In genomic region chr18:49443837-49444236, GRCh38 we compare ENCODE assay signal across 25 cellular contexts.
"Had no signal": no experiment of that assay in that cellular context is flagged by ENCODE, and none has a peak within 500 bp of the region (broad histone marks: within the 10 kb centered on the region; RNA-seq: fewer than 3 reads in every experiment).

No MANE protein-coding gene starts in this region.

- H3K36me3 ChIP-seq: suprapubic skin, thoracic aorta, thyroid gland, transverse colon, upper lobe of left lung, upper lobe of right lung, uterus, vagina had no signal

- H3K27me3 ChIP-seq: stomach, suprapubic skin, testis, thyroid gland, tibial artery, tibial nerve, transverse colon, upper lobe of left lung, upper lobe of right lung, uterus, vagina had no signal

- H3K27ac ChIP-seq: stomach, suprapubic skin, testis, thoracic aorta, thyroid gland, tibial artery, tibial nerve, transverse colon, upper lobe of left lung, upper lobe of right lung, uterus, vagina had no signal

- H3K4me3 ChIP-seq: stomach, suprapubic skin, testis, thoracic aorta, thyroid gland, tibial artery, tibial nerve, transverse colon, upper lobe of left lung, upper lobe of right lung, uterus, vagina had no signal

- H3K4me1 ChIP-seq: suprapubic skin, testis, thyroid gland, upper lobe of left lung, upper lobe of right lung, vagina had no signal

- H3K9me3 ChIP-seq: suprapubic skin, testis, thyroid gland had no signal

- FAIRE-seq: urothelium cell line had no signal

- DNase-seq: stimulated activated CD4-positive, alpha-beta T cell treated with anti-CD3 and anti-CD28 coated beads, Interleukin-2, amount 100 ng/mL, for 48 hours; stimulated activated CD4-positive, alpha-beta T cell treated with anti-CD3 and anti-CD28 coated beads, Interleukin-4, amount 100 ng/mL, for 1 hour; stimulated activated CD4-positive, alpha-beta T cell treated with anti-CD3 and anti-CD28 coated beads, Interleukin-4, amount 100 ng/mL, for 24 hours; stimulated activated CD4-positive, alpha-beta T cell treated with anti-CD3 and anti-CD28 coated beads, Interleukin-4, amount 100 ng/mL, for 4 hours; stimulated activated CD8-positive, alpha-beta memory T cell treated with anti-CD3 and anti-CD28 coated beads, Interleukin-4, amount 100 ng/mL, for 48 hours; stimulated activated naive B cell treated with anti-CD40 and anti-IgM and Interleukin-4, amounts not matched to agents 10 μg/mL and 1 μg/mL and 100 μg/mL, for 72 hours; stimulated activated naive CD4-positive, alpha-beta T cell; stimulated activated naive CD4-positive, alpha-beta T cell treated with Interleukin-2 at 50 U/mL for 16 hours; stimulated activated naive CD8-positive, alpha-beta T cell treated with anti-CD3 and anti-CD28 coated beads, Interleukin-15, amount 100 ng/mL, for 72 hours; stimulated activated naive CD8-positive, alpha-beta T cell treated with anti-CD3 and anti-CD28 coated beads, Interleukin-15, Interleukin-2, amounts not matched to agents 100 U/mL and 50 U/mL, for 24 hours; stomach; substantia nigra; testis; thyroid gland; tibial artery; transverse colon; trophoblast cell; upper lobe of left lung; upper lobe of right lung; uterus had no signal
